In the genomic region with DNA sequence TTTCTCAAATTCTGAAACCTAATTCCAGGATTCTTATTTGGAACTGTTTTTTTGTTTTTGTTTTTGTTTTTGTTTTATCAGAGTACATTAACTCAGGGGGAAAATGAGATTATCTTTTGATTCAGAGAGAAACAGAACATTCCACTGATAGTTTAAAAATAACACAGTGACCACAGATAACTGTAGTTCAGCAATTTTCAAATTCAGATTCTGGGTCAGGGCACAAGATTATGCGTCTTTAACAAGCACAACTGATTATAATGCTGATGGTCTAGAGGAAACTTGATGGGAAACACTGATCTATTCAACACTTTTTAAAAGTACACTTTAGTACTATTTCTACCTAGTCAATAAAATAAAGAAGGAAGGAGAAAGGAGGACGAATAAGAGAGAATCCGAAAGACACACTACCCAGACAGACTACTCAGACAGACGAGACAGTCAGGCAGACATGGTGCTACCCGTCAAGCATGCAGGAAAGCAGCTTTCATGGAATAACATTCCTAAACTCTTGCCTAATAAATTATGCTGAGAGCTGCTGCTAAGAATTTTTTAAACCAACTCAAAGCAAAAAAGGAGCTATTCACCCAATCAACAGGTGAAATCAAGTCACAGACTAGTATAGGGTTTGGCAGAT, we compare ENCODE assay signal across 11 cellular contexts. TPM values are rescaled to one million over a fixed set of nuclear protein-coding genes. Genes with fewer than 3 reads are reported as not detected.
DNase-seq lines count a peak whose midpoint lies in the region; ATAC-seq and TF ChIP-seq lines count a peak whose summit lies in the region.
"Had no signal": no experiment of that assay in that cellular context is flagged by ENCODE, and none has a peak within 500 bp of the region (broad histone marks: within the 10 kb centered on the region; RNA-seq: fewer than 3 reads in every experiment).

No MANE protein-coding gene starts in this region.

- H3K4me3 ChIP-seq in BJ (ENCODE audit: low read depth, low read length) (no peak overlapping the region), gastroesophageal sphincter (no peak overlapping the region), osteoblast (ENCODE audit: insufficient read depth, low read length) (peak overlapping the region; percentile 38)
- H3K4me3 ChIP-seq: GM12878 had no signal

- H3K79me2 ChIP-seq in osteoblast (ENCODE audit: insufficient read depth, low read length): peaks cover 77% of the 10 kb centered on the region

- ATAC-seq in WTC11 (no peak), gastroesophageal sphincter (peak; percentile 57), GM19324 (IDR thresholded peaks at IDR 0.05; ENCODE audit: low FRiP score, unreplicated experiment) (no peak), HG03432 (IDR thresholded peaks at IDR 0.05; ENCODE audit: unreplicated experiment) (no peak)
- ATAC-seq: GM12878; natural killer cell treated with Interleukin-12 subunit alpha and Interleukin-12 subunit beta and Interleukin-15 and Interleukin-18, amount 100 ng/mL, for 72 hours had no signal

- no peaks in the 10 kb centered on the region for H3K27me3 Mint-ChIP-seq in WTC11 (ENCODE audit: low read depth)

- peak; percentile 39 for DNase-seq in BJ (ENCODE audit: low read depth)
- DNase-seq in WTC11 (ENCODE audit: low spot score): no peak
- DNase-seq in osteoblast (ENCODE audit: insufficient read length, low spot score, missing footprints): no peak
- no peak for DNase-seq in activated T-cell treated with anti-CD3 and anti-CD28 coated beads, Interleukin-2, amount 50 U/mL, for 1 hour
- DNase-seq in GDM1 (lab: John Stamatoyannopoulos, UW): no peak
- DNase-seq: activated naive CD4-positive, alpha-beta T cell treated with anti-CD3 and anti-CD28 coated beads, Interleukin-2, amount 50 U/mL, for 16 hours had no signal

- H3K4me1 ChIP-seq in gastroesophageal sphincter (peaks cover 0 to 65% (median 0%) of the 10 kb centered on the region in 3 donors), osteoblast (ENCODE audit: insufficient read depth, low read length) (peaks cover 54% of the 10 kb centered on the region)

- H3K27ac ChIP-seq in gastroesophageal sphincter (no peak overlapping the region), osteoblast (ENCODE audit: low read depth, low read length) (peak overlapping the region; percentile 81)

- no peak overlapping the region for H2AFZ ChIP-seq in osteoblast (ENCODE audit: low read length)

- H3K4me3 Mint-ChIP-seq in WTC11: no peak overlapping the region
- H3K4me3 Mint-ChIP-seq: natural killer cell treated with Interleukin-12 subunit alpha and Interleukin-12 subunit beta and Interleukin-15 and Interleukin-18, amount 100 ng/mL, for 72 hours had no signal

- no peak for TF ChIP-seq CTCF in BJ (IDR thresholded peaks at IDR 0.05; ENCODE audit: insufficient read depth, low read depth, low read length)
- TF ChIP-seq CTCF in WTC11 (IDR thresholded peaks at IDR 0.05): no peak
- no peak for TF ChIP-seq CTCF in gastroesophageal sphincter (IDR thresholded peaks at IDR 0.05)
- no peak for TF ChIP-seq CTCF in osteoblast (IDR thresholded peaks at IDR 0.05; ENCODE audit: extremely low read depth, low read depth, low read length)

- 0 out of 2 replicates have a peak, but pooled peaks cover 4% of the 10 kb centered on the region for H3K9me3 Mint-ChIP-seq in WTC11
- H3K9me3 Mint-ChIP-seq: natural killer cell treated with Interleukin-12 subunit alpha and Interleukin-12 subunit beta and Interleukin-15 and Interleukin-18, amount 100 ng/mL, for 72 hours had no signal

- H3K27ac Mint-ChIP-seq in WTC11: 0 out of 2 replicates have a peak overlapping the region, but pooled peaks have one; percentile 10
- H3K27ac Mint-ChIP-seq: natural killer cell treated with Interleukin-12 subunit alpha and Interleukin-12 subunit beta and Interleukin-15 and Interleukin-18, amount 100 ng/mL, for 72 hours had no signal

- H3K9me3 ChIP-seq in gastroesophageal sphincter: no peaks in the 10 kb centered on the region
- H3K9me3 ChIP-seq in osteoblast (ENCODE audit: low read depth, low read length): no peaks in the 10 kb centered on the region

- no peaks in the 10 kb centered on the region for H4K20me1 ChIP-seq in osteoblast (ENCODE audit: insufficient read depth, low read length)

- CTCF ChIA-PET in BJ (lab: Yijun Ruan, JAX): interaction anchor here (1.3 kb wide), 1 partner anchor 59 kb away, joined by 3 read pairs; the partner anchor contains the start of gene APBB2
- CTCF ChIA-PET in WTC11 (lab: Charles Lee): interaction anchor here (0.9 kb wide), 1 partner anchor 179 kb away, joined by 3 read pairs; no protein-coding TSS in a partner anchor

- WGBS in gastroesophageal sphincter (ENCODE audit: low coverage in 1 of 2), 2 donors: 55 to 58% methylated on average over 4 of the region's 5 CpGs

- H3K4me2 ChIP-seq in osteoblast (ENCODE audit: insufficient read depth, low read length): peak overlapping the region; percentile 76

- H3K27me3 ChIP-seq in BJ (ENCODE audit: control insufficient read depth, insufficient read depth, low read length): no peaks in the 10 kb centered on the region
- no peaks in the 10 kb centered on the region for H3K27me3 ChIP-seq in gastroesophageal sphincter
- no peaks in the 10 kb centered on the region for H3K27me3 ChIP-seq in osteoblast (ENCODE audit: insufficient read depth, low read length)

- TF ChIP-seq POLR2A in gastroesophageal sphincter (IDR thresholded peaks at IDR 0.05): no peak

- H3K36me3 Mint-ChIP-seq in WTC11: no peaks in the 10 kb centered on the region
- H3K36me3 Mint-ChIP-seq: natural killer cell treated with Interleukin-12 subunit alpha and Interleukin-12 subunit beta and Interleukin-15 and Interleukin-18, amount 100 ng/mL, for 72 hours had no signal

- no peak for TF ChIP-seq EP300 in gastroesophageal sphincter (IDR thresholded peaks at IDR 0.05)

- POLR2A ChIA-PET in BJ (lab: Charles Lee): interaction anchor here (0.5 kb wide), 1 partner anchor 9 kb away, joined by 3 read pairs; no protein-coding TSS in a partner anchor
- POLR2A ChIA-PET in WTC11 (lab: Charles Lee): no interaction called here

- H3K36me3 ChIP-seq in BJ (ENCODE audit: control insufficient read depth, insufficient read depth, low read length) (no peaks in the 10 kb centered on the region), gastroesophageal sphincter (no peaks in the 10 kb centered on the region), osteoblast (ENCODE audit: insufficient read depth, low read length) (no peaks in the 10 kb centered on the region)

- H3K4me1 Mint-ChIP-seq in WTC11: peaks cover 23% of the 10 kb centered on the region

TF ChIP-seq in WTC11, 78 proteins besides CTCF, POLR2A, EP300 and RAD21 (continues in another document):
- no peak for TF ChIP-seq RELA (CRISPR knock-in tag; IDR thresholded peaks at IDR 0.05; ENCODE audit: borderline replicate concordance)
- no peak for TF ChIP-seq NR2C2 (CRISPR knock-in tag; IDR thresholded peaks at IDR 0.05)
- TF ChIP-seq, protein P1, sequence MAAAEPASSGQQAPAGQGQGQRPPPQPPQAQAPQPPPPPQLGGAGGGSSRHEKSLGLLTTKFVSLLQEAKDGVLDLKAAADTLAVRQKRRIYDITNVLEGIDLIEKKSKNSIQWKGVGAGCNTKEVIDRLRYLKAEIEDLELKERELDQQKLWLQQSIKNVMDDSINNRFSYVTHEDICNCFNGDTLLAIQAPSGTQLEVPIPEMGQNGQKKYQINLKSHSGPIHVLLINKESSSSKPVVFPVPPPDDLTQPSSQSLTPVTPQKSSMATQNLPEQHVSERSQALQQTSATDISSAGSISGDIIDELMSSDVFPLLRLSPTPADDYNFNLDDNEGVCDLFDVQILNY (CRISPR knock-in tag; IDR thresholded peaks at IDR 0.05): no peak
- no peak for TF ChIP-seq ZNF425 (CRISPR knock-in tag; conservative IDR thresholded peaks at IDR 0.05)
- no peak for TF ChIP-seq FOXK1 (CRISPR knock-in tag; IDR thresholded peaks at IDR 0.05)
- no peak for TF ChIP-seq ZBTB21 (CRISPR knock-in tag; IDR thresholded peaks at IDR 0.05; ENCODE audit: borderline replicate concordance)
- no peak for TF ChIP-seq SP1 (CRISPR knock-in tag; conservative IDR thresholded peaks at IDR 0.05)
- TF ChIP-seq, protein P2, sequence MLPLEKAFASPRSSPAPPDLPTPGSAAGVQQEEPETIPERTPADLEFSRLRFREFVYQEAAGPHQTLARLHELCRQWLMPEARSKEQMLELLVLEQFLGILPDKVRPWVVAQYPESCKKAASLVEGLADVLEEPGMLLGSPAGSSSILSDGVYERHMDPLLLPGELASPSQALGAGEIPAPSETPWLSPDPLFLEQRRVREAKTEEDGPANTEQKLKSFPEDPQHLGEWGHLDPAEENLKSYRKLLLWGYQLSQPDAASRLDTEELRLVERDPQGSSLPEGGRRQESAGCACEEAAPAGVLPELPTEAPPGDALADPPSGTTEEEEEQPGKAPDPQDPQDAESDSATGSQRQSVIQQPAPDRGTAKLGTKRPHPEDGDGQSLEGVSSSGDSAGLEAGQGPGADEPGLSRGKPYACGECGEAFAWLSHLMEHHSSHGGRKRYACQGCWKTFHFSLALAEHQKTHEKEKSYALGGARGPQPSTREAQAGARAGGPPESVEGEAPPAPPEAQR (CRISPR knock-in tag; IDR thresholded peaks at IDR 0.05): no peak
- TF ChIP-seq ZNF263 (CRISPR knock-in tag; IDR thresholded peaks at IDR 0.05; ENCODE audit: low read depth): no peak
- no peak for TF ChIP-seq NFE2L1 (CRISPR knock-in tag; IDR thresholded peaks at IDR 0.05)
- TF ChIP-seq TEAD4 (CRISPR knock-in tag; IDR thresholded peaks at IDR 0.05): no peak
- no peak for TF ChIP-seq HMGA2 (CRISPR knock-in tag; IDR thresholded peaks at IDR 0.05)
- TF ChIP-seq EMX1 (CRISPR knock-in tag; IDR thresholded peaks at IDR 0.05): no peak

RNA-seq across cellular contexts. Expression of gene APBB2, which starts 59.0 kb away (rescaled TPM):
- 50.3 and 52.9 TPM in 2 replicates for polyA plus RNA-seq in BJ (2011; rRNA removed)
- polyA minus RNA-seq in BJ (2011; rRNA and poly(A)+ RNA removed): 61.1 and 67.8 TPM in 2 replicates
- total RNA-seq in WTC11 (2021) (43.2 to 49.0 TPM (median 48.5 TPM) in 3 replicates), gastroesophageal sphincter (100 to 1,000 TPM in 1 of 4 donors, 10 to 100 TPM in 3; 66.3 to 133 (median 90.2) TPM), osteoblast (89.0 and 92.3 TPM in 2 replicates)
